In genomic region chr2:120344214-120344990, GRCh38 we compare ENCODE assay signal across 8 cellular contexts. TPM values are rescaled to one million over a fixed set of nuclear protein-coding genes. Genes with fewer than 3 reads are reported as not detected.
DNase-seq lines count a peak whose midpoint lies in the region; ATAC-seq, FAIRE-seq and TF ChIP-seq lines count a peak whose summit lies in the region.

No MANE protein-coding gene starts in this region.

- H3K4me3 ChIP-seq in endodermal cell (ENCODE audit: low read length) (no peak overlapping the region), neural progenitor cell (peak overlapping the region; percentile 45), small intestine (ENCODE audit: low read depth in 1 of 2, low read length in 2 of 2) (peak overlapping the region in 1 of 2 donors; percentile 50)

- H3K27me3 ChIP-seq in endodermal cell (ENCODE audit: control insufficient read depth, insufficient read depth, low read length, poor library complexity, severe bottlenecking) (peaks cover 97% of the 10 kb centered on the region), neural progenitor cell (peaks cover 99% of the 10 kb centered on the region), small intestine (ENCODE audit: control insufficient read depth in 2 of 2, insufficient read depth in 2 of 2, low read length in 2 of 2) (peaks cover 12 to 33% of the 10 kb centered on the region in 2 donors)

- H3K4me2 ChIP-seq in neural progenitor cell: peak overlapping the region; percentile 88

- H3K4me3 Mint-ChIP-seq in endodermal cell: no peak overlapping the region
- no peak overlapping the region for H3K4me3 Mint-ChIP-seq in neural progenitor cell

- H3K9me3 Mint-ChIP-seq in endodermal cell (no peaks in the 10 kb centered on the region), neural progenitor cell (no peaks in the 10 kb centered on the region)

- DNase-seq in COR-L47 (lab: John Stamatoyannopoulos, UW) (peak; percentile 28), NCI-H2196 treated with DMSO at 0.1 percent for 48 hours (lab: John Stamatoyannopoulos, UW; ENCODE audit: unreplicated experiment) (peak; percentile 35), endodermal cell (peak; percentile 73), neural progenitor cell (ENCODE audit: low spot score) (peak; percentile 64), GM19240 (ENCODE audit: insufficient read length, low spot score) (no peak), small intestine (no peak)

- H4K20me1 ChIP-seq in neural progenitor cell (ENCODE audit: low read depth): peaks cover 53% of the 10 kb centered on the region

- H3K4me1 ChIP-seq in endodermal cell (ENCODE audit: control insufficient read depth, insufficient read depth, low read length) (peaks cover 3% of the 10 kb centered on the region), neural progenitor cell (peaks cover 20% of the 10 kb centered on the region), small intestine (ENCODE audit: control insufficient read depth in 2 of 2, insufficient read depth in 1 of 2, low read depth in 1 of 2, low read length in 1 of 2) (peaks cover 0 to 5% of the 10 kb centered on the region in 2 donors)

- H3K4me1 Mint-ChIP-seq in endodermal cell: peaks cover 3% of the 10 kb centered on the region
- H3K4me1 Mint-ChIP-seq in neural progenitor cell: peaks cover 28% of the 10 kb centered on the region

- H3K79me2 ChIP-seq in neural progenitor cell (ENCODE audit: low read depth): no peaks in the 10 kb centered on the region

- H3K27me3 Mint-ChIP-seq in endodermal cell (ENCODE audit: insufficient read depth) (peaks cover 81% of the 10 kb centered on the region), neural progenitor cell (ENCODE audit: insufficient read depth, low read depth) (peaks cover 50% of the 10 kb centered on the region)

- WGBS in endodermal cell (ENCODE audit: insufficient coverage in 1 of 2, insufficient read length in 1 of 2), 2 experiments: 2 to 4% methylated on average over 15 to 72 of the region's 79 CpGs
- 2 to 5% (median 4%) methylated on average over 42 to 79 of the region's 79 CpGs for WGBS in small intestine, 3 donors

- H3K9ac ChIP-seq in endodermal cell (ENCODE audit: extremely low read depth, low read length, poor library complexity, severe bottlenecking): no peak overlapping the region
- no peak overlapping the region for H3K9ac ChIP-seq in neural progenitor cell

- H3K27ac ChIP-seq in endodermal cell (ENCODE audit: low read depth, low read length): no peak overlapping the region
- no peak overlapping the region for H3K27ac ChIP-seq in neural progenitor cell
- H3K27ac ChIP-seq in small intestine (ENCODE audit: low read depth in 1 of 2, low read length in 1 of 2): no peak overlapping the region

- no peaks in the 10 kb centered on the region for H3K36me3 Mint-ChIP-seq in endodermal cell (ENCODE audit: low read depth)
- no peaks in the 10 kb centered on the region for H3K36me3 Mint-ChIP-seq in neural progenitor cell

- H3K9me3 ChIP-seq in endodermal cell (ENCODE audit: control insufficient read depth, low read length) (no peaks in the 10 kb centered on the region), neural progenitor cell (ENCODE audit: low read depth) (no peaks in the 10 kb centered on the region), small intestine (ENCODE audit: control insufficient read depth, low read depth) (no peaks in the 10 kb centered on the region)

- H3K36me3 ChIP-seq in endodermal cell (ENCODE audit: control insufficient read depth, insufficient read depth, low read length): no peaks in the 10 kb centered on the region
- no peaks in the 10 kb centered on the region for H3K36me3 ChIP-seq in neural progenitor cell
- H3K36me3 ChIP-seq in small intestine (ENCODE audit: control insufficient read depth in 2 of 2, insufficient read depth in 2 of 2, low read length in 2 of 2): no peaks in the 10 kb centered on the region

- no peak for TF ChIP-seq CTCF in endodermal cell (conservative IDR thresholded peaks at IDR 0.05)
- peak; percentile 4 for TF ChIP-seq CTCF in neural progenitor cell (IDR thresholded peaks at IDR 0.05)

- no peak overlapping the region for H2AFZ ChIP-seq in neural progenitor cell (replicated peaks)

- peaks cover 26% of the 10 kb centered on the region for H3F3A ChIP-seq in neural progenitor cell (ENCODE audit: low read depth)

- no peak overlapping the region for H3K27ac Mint-ChIP-seq in endodermal cell
- H3K27ac Mint-ChIP-seq in neural progenitor cell: no peak overlapping the region

- ATAC-seq in GM21717 (IDR thresholded peaks at IDR 0.05; ENCODE audit: unreplicated experiment) (no peak), HG03565 (IDR thresholded peaks at IDR 0.05; ENCODE audit: unreplicated experiment) (no peak)

- no peak for FAIRE-seq in small intestine (lab: Jason Lieb, UNC)

RNA-seq across cellular contexts. Expression of gene INHBB, which starts 1.5 kb away (rescaled TPM):
- total RNA-seq in endodermal cell (not detected), neural progenitor cell (ENCODE audit: low replicate concordance) (not detected in 2 replicates)
- 0.14 TPM for polyA plus RNA-seq in endodermal cell (2013, experiment 1 of 2)
- 0.17 TPM for polyA plus RNA-seq in endodermal cell (2013, experiment 2 of 2)
- 1 to 10 TPM in 1 of 3 donors, under 1 TPM in 1, not detected in 1; 0.27 to 3.2 TPM for polyA plus RNA-seq in small intestine

Comparison
In these comparisons a context has a peak if more than half of its experiments do, and no peak if none do; other contexts are left out.
1. DNase-seq: peak in COR-L47 (single experiment), NCI-H2196 treated with DMSO at 0.1 percent for 48 hours (single experiment), endodermal cell (single experiment) and neural progenitor cell (single experiment); none in GM19240 (single experiment) and small intestine (single experiment).